In the genomic region with DNA sequence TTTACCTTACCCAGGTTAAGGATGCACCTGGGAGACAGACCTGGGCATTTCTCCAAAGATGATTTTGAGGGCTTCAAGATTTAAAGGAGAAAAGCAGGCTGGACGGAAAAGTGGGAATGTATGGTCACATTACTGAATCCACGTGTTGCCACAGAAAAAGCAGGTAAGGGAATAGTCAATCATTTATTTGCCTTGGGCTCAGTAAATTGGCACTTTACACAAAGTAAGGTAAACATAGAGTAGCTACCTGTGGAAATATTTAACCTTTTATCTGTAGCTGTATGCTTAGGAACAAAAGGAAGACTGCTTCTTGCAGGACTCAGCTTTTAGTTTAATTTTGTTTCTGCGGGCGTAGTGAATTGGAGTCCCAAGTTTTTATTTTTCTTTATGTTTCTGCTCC, we compare ENCODE assay signal across 14 cellular contexts.
"Had no signal": no experiment of that assay in that cellular context is flagged by ENCODE, and none has a peak within 500 bp of the region (broad histone marks: within the 10 kb centered on the region; RNA-seq: fewer than 3 reads in every experiment).

No MANE protein-coding gene starts in this region.

- H3K27ac ChIP-seq: dorsolateral prefrontal cortex, right atrium auricular region, tibial nerve, uterus had no signal

- H3K27me3 ChIP-seq: dorsolateral prefrontal cortex, right atrium auricular region, tibial nerve, uterus had no signal

- H3K4me3 ChIP-seq: dorsolateral prefrontal cortex, right atrium auricular region, tibial nerve, uterus had no signal

- ATAC-seq: activated CD8-positive, alpha-beta T cell treated with anti-CD3 and anti-CD28 coated beads, Interleukin-2, amount 10 ng/mL, durations not matched to agents 7 days and 5 days had no signal

- H3K9me3 ChIP-seq: uterus had no signal

- H3K4me1 ChIP-seq: right atrium auricular region, tibial nerve, uterus had no signal

- H3K36me3 ChIP-seq: right atrium auricular region, tibial nerve, uterus had no signal

- DNase-seq: activated CD4-positive, alpha-beta T cell treated with anti-CD3 and anti-CD28 coated beads, Interleukin-2, amount 10 ng/mL, durations not matched to agents 24 days and 14 days; activated CD8-positive, alpha-beta T cell treated with anti-CD3 and anti-CD28 coated beads, Interleukin-2, amount 10 ng/mL, durations not matched to agents 7 days and 5 days; activated naive CD4-positive, alpha-beta T cell treated with Interleukin-2 at 50 U/mL for 16 hours; activated naive CD8-positive, alpha-beta T cell treated with anti-CD3 and anti-CD28 coated beads, Interleukin-2, amount 10 ng/mL, durations not matched to agents 7 days and 5 days; activated T-cell treated with anti-CD3 and anti-CD28 coated beads, Interleukin-2, amount 50 U/mL, for 24 hours; amygdala; dorsolateral prefrontal cortex; nephron progenitor cell; occipital lobe; stimulated activated CD4-positive, alpha-beta T cell treated with anti-CD3 and anti-CD28 coated beads, Interleukin-2, amount 100 ng/mL, for 48 hours; T1000; uterus had no signal
